In the genomic region with DNA sequence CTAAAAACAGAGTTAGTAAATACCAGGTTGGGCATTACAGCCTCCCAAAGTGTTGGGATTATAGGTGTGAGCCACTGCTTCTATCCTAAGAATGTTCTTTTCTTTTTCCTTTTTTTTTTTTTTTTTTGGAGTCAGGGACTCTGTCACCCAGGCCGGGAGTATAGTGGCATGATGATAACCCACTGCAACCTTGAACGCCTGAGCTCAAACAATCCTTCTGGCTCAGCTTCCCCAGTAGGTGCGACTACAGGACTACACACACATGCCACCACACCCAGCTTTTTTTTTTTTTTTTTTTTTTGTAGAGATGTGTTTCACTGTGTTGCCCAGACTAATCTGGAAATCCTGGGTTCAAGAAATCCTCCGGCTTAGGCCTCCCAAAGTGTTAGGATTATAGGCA, we compare ENCODE assay signal across 27 cellular contexts. TPM values are rescaled to one million over a fixed set of nuclear protein-coding genes. Genes with fewer than 3 reads are reported as not detected.
"Had no signal": no experiment of that assay in that cellular context is flagged by ENCODE, and none has a peak within 500 bp of the region (broad histone marks: within the 10 kb centered on the region; RNA-seq: fewer than 3 reads in every experiment).

No MANE protein-coding gene starts in this region.

- H3K9me3 Mint-ChIP-seq: central memory CD8-positive, alpha-beta T cell; dendritic cell treated with granulocyte-macrophage colony-stimulating factor and Interleukin-4, amounts not matched to agents 40 ng/mL and 50 ng/mL, for 4 days; mesothelial cell of epicardium; naive thymus-derived CD4-positive, alpha-beta T cell; stimulated activated effector memory CD8-positive, alpha-beta T cell treated with anti-CD3 and anti-CD28 coated beads, Interleukin-12 subunit alpha, Interleukin-12 subunit beta, amount 100 ng/mL, for 72 hours had no signal

- H3K27ac Mint-ChIP-seq: dendritic cell treated with granulocyte-macrophage colony-stimulating factor and Interleukin-4, amounts not matched to agents 40 ng/mL and 50 ng/mL, for 4 days; naive thymus-derived CD4-positive, alpha-beta T cell; stimulated activated effector memory CD8-positive, alpha-beta T cell treated with anti-CD3 and anti-CD28 coated beads, Interleukin-12 subunit alpha, Interleukin-12 subunit beta, amount 100 ng/mL, for 72 hours had no signal

- H3K4me3 Mint-ChIP-seq: central memory CD8-positive, alpha-beta T cell; dendritic cell treated with granulocyte-macrophage colony-stimulating factor and Interleukin-4, amounts not matched to agents 40 ng/mL and 50 ng/mL, for 4 days; mesothelial cell of epicardium; stimulated activated effector memory CD8-positive, alpha-beta T cell treated with anti-CD3 and anti-CD28 coated beads, Interleukin-12 subunit alpha, Interleukin-12 subunit beta, amount 100 ng/mL, for 72 hours had no signal

- H3K9ac ChIP-seq: parathyroid adenoma had no signal

- DNase-seq: colonic mucosa; effector CD8-positive, alpha-beta T cell; foreskin keratinocyte; heart left ventricle; left cardiac atrium; left ventricle myocardium superior; lower lobe of right lung; naive thymus-derived CD4-positive, alpha-beta T cell; occipital lobe; stimulated activated CD4-positive, alpha-beta T cell treated with anti-CD3 and anti-CD28 coated beads, Interleukin-2, amount 100 ng/mL, for 24 hours; stimulated activated CD4-positive, alpha-beta T cell treated with anti-CD3 and anti-CD28 coated beads, Interleukin-4, amount 100 ng/mL, for 24 hours; stimulated activated naive CD4-positive, alpha-beta T cell treated with Interleukin-2 at 50 U/mL for 16 hours; stomach; thyroid gland; trophoblast cell had no signal

- H3K4me2 ChIP-seq: hepatocyte had no signal

- H2AFZ ChIP-seq: hepatocyte, parathyroid adenoma had no signal

- H3K27me3 Mint-ChIP-seq: central memory CD8-positive, alpha-beta T cell; dendritic cell treated with granulocyte-macrophage colony-stimulating factor and Interleukin-4, amounts not matched to agents 40 ng/mL and 50 ng/mL, for 4 days; naive thymus-derived CD4-positive, alpha-beta T cell had no signal

- H3K9me3 ChIP-seq: colonic mucosa, esophagus muscularis mucosa, gastroesophageal sphincter, heart left ventricle, lower lobe of right lung, prostate gland, right atrium auricular region, stomach, thyroid gland had no signal

- H3K4me3 ChIP-seq: colonic mucosa, esophagus muscularis mucosa, gastroesophageal sphincter, heart left ventricle, hepatocyte, lower lobe of right lung, prostate gland, right atrium auricular region, stomach, thyroid gland had no signal

- ATAC-seq: foreskin keratinocyte; gastroesophageal sphincter; heart left ventricle; left cardiac atrium; left ventricle myocardium superior; lower lobe of right lung; naive thymus-derived CD4-positive, alpha-beta T cell; sciatic nerve; stimulated activated effector memory CD8-positive, alpha-beta T cell treated with anti-CD3 and anti-CD28 coated beads, Interleukin-12 subunit alpha, Interleukin-12 subunit beta, amount 100 ng/mL, for 72 hours had no signal

- H3K27ac ChIP-seq: colonic mucosa, esophagus muscularis mucosa, foreskin keratinocyte, gastroesophageal sphincter, heart left ventricle, hepatocyte, lower lobe of right lung, parathyroid adenoma, prostate gland, right atrium auricular region, stomach, thyroid gland had no signal

- H3K4me1 ChIP-seq: foreskin keratinocyte, parathyroid adenoma, prostate gland had no signal

- H3K27me3 ChIP-seq: colonic mucosa, esophagus muscularis mucosa, foreskin keratinocyte, gastroesophageal sphincter, heart left ventricle, hepatocyte, right atrium auricular region, stomach, thyroid gland had no signal

- H3K36me3 ChIP-seq: colonic mucosa, prostate gland, right atrium auricular region, thyroid gland had no signal

RNA-seq across cellular contexts. Expression of gene SYNC, which starts 58.1 kb away (rescaled TPM):
- total RNA-seq: naive thymus-derived CD4-positive, alpha-beta T cell had no signal
- polyA plus RNA-seq: naive thymus-derived CD4-positive, alpha-beta T cell; neural cell had no signal
